8 cellular contexts compared by ENCODE assay signal in genomic region chr12:10673660-10674384, GRCh38.
DNase-seq lines count a peak whose midpoint lies in the region; TF ChIP-seq lines count a peak whose summit lies in the region.

STYK1 (minus strand) TSS chr12:10674052; CDS start chr12:10634618, 39,434 bp downstream.

- peak; percentile 59 for DNase-seq in NCI-H2227 (lab: John Stamatoyannopoulos, UW; ENCODE audit: unreplicated experiment)
- no peak for DNase-seq in NCI-H2227 treated with DMSO at 0.1 percent for 48 hours (lab: John Stamatoyannopoulos, UW)
- DNase-seq in HK-2 (ENCODE audit: unreplicated experiment): peak; percentile 80
- DNase-seq in activated T-helper 1 cell treated with Interleukin-2 at 50 U/mL for 16 hours (ENCODE audit: low read depth): peak; percentile 23
- peak; percentile 28 for DNase-seq in fibroblast of pulmonary artery (ENCODE audit: low read depth)
- peak; percentile 72 for DNase-seq in nephron progenitor cell
- DNase-seq in stimulated activated naive CD4-positive, alpha-beta T cell treated with Interleukin-2 at 50 U/mL for 16 hours (lab: John Stamatoyannopoulos, UW): peak; percentile 52

- peaks cover 31% of the 10 kb centered on the region for H3K27me3 Mint-ChIP-seq in nephron progenitor cell (ENCODE audit: low read depth, poor library complexity)

- no peaks in the 10 kb centered on the region for H3K9me2 ChIP-seq in OCI-LY1 (ENCODE audit: low read depth, low read length)

- H3K36me3 Mint-ChIP-seq in nephron progenitor cell (ENCODE audit: low read depth): no peaks in the 10 kb centered on the region

- H3K27ac Mint-ChIP-seq in nephron progenitor cell: no peak within 1 kb of the TSS

- H3K4me3 Mint-ChIP-seq in nephron progenitor cell: peak within 1 kb of the TSS; percentile 82

- no peaks in the 10 kb centered on the region for H3K79me2 ChIP-seq in OCI-LY1 (ENCODE audit: insufficient read depth, low read length)

- H3K9ac ChIP-seq in OCI-LY1 (ENCODE audit: low read length): peak within 1 kb of the TSS; percentile 35

- no peaks in the 10 kb centered on the region for H4K20me1 ChIP-seq in OCI-LY1 (ENCODE audit: insufficient read depth, low read length)

- no peaks in the 10 kb centered on the region for H3K36me3 ChIP-seq in OCI-LY1 (ENCODE audit: insufficient read depth, low read length)

- no peaks in the 10 kb centered on the region for H3K27me3 ChIP-seq in OCI-LY1 (ENCODE audit: insufficient read depth, low read length)

- H3K4me2 ChIP-seq in OCI-LY1 (ENCODE audit: low read length): peak within 1 kb of the TSS; percentile 58

- peak within 1 kb of the TSS; percentile 59 for H3K4me3 ChIP-seq in OCI-LY1 (ENCODE audit: low read depth, low read length, poor library complexity, severe bottlenecking)
- peak within 1 kb of the TSS; percentile 56 for H3K4me3 ChIP-seq in fibroblast of pulmonary artery (replicated peaks; ENCODE audit: low read depth, low read length)

- peaks cover 30% of the 10 kb centered on the region for H3K4me1 ChIP-seq in OCI-LY1 (ENCODE audit: insufficient read depth, low read length, severe bottlenecking)

- H3K4me1 Mint-ChIP-seq in nephron progenitor cell: peaks cover 10% of the 10 kb centered on the region

- H3F3A ChIP-seq in OCI-LY1 (ENCODE audit: insufficient read depth, low read length): no peaks in the 10 kb centered on the region

- H3K27ac ChIP-seq in OCI-LY1 (ENCODE audit: low read depth, low read length, poor library complexity, severe bottlenecking): peak within 1 kb of the TSS; percentile 51

- H2AFZ ChIP-seq in OCI-LY1 (ENCODE audit: low read length): no peak within 1 kb of the TSS

- no peaks in the 10 kb centered on the region for H3K9me3 ChIP-seq in OCI-LY1 (ENCODE audit: low read length)

- H3K9me3 Mint-ChIP-seq in nephron progenitor cell: no peaks in the 10 kb centered on the region

- TF ChIP-seq CTCF in OCI-LY1 (IDR thresholded peaks at IDR 0.05; ENCODE audit: low read length) (peak; percentile 85), fibroblast of pulmonary artery (IDR thresholded peaks at IDR 0.05; ENCODE audit: low read length, missing control alignments) (peak; percentile 86), nephron progenitor cell (IDR thresholded peaks at IDR 0.05) (peak; percentile 93)
